Comparison of ENCODE assay signal across 13 cellular contexts in genomic region chr3:13111874-13112520, GRCh38. TPM values are rescaled to one million over a fixed set of nuclear protein-coding genes. Genes with fewer than 3 reads are reported as not detected.
DNase-seq lines count a peak whose midpoint lies in the region; ATAC-seq and TF ChIP-seq lines count a peak whose summit lies in the region.
"Had no signal": no experiment of that assay in that cellular context is flagged by ENCODE, and none has a peak within 500 bp of the region (broad histone marks: within the 10 kb centered on the region; RNA-seq: fewer than 3 reads in every experiment).

No MANE protein-coding gene starts in this region.

- peak; percentile 60 to 69 for TF ChIP-seq RAD21 in liver (IDR thresholded peaks at IDR 0.05)

- peak overlapping the region in 1 of 2 donors; percentile 10 for H3K27ac ChIP-seq in liver (ENCODE audit: low read depth in 1 of 2, low read length in 2 of 2)
- no peak overlapping the region for H3K27ac ChIP-seq in testis
- H3K27ac ChIP-seq in esophagus muscularis mucosa (replicated peaks in 1 of 4), result no peak overlapping the region
- H3K27ac ChIP-seq: ascending aorta had no signal

- 33% methylated on average over 12 of the region's 12 CpGs for WGBS in liver
- WGBS in testis, 2 donors, result 57 to 89% methylated on average over 2 to 12 of the region's 12 CpGs
- 55% methylated on average over 10 of the region's 12 CpGs for WGBS in esophagus muscularis mucosa

- H3K36me3 Mint-ChIP-seq in activated naive CD8-positive, alpha-beta T cell treated with anti-CD3 and anti-CD28 coated beads, Interleukin-2, amount 10 ng/mL, durations not matched to agents 7 days and 5 days, result no peaks in the 10 kb centered on the region
- H3K36me3 Mint-ChIP-seq in activated naive CD8-positive, alpha-beta T cell treated with anti-CD3 and anti-CD28 coated beads for 36 hours, result no peaks in the 10 kb centered on the region
- no peaks in the 10 kb centered on the region for H3K36me3 Mint-ChIP-seq in osteocyte (ENCODE audit: unreplicated experiment)

- H3K27me3 ChIP-seq in liver (ENCODE audit: control insufficient read depth in 4 of 4, insufficient read depth in 4 of 4, low read length in 3 of 4) (no peaks in the 10 kb centered on the region), testis (no peaks in the 10 kb centered on the region), esophagus muscularis mucosa (peaks cover 0 to 63% (median 0%) of the 10 kb centered on the region in 4 donors)
- H3K27me3 ChIP-seq: ascending aorta, upper lobe of left lung had no signal

- no peak for ATAC-seq in activated naive CD8-positive, alpha-beta T cell treated with anti-CD3 and anti-CD28 coated beads, Interleukin-2, amount 10 ng/mL, durations not matched to agents 7 days and 5 days (ENCODE audit: low read depth)

- peak; percentile 19 for DNase-seq in activated naive CD8-positive, alpha-beta T cell treated with anti-CD3 and anti-CD28 coated beads, Interleukin-2, amount 10 ng/mL, durations not matched to agents 7 days and 5 days
- DNase-seq in activated naive CD8-positive, alpha-beta T cell treated with anti-CD3 and anti-CD28 coated beads for 36 hours, result no peak
- DNase-seq in SHP77 (lab: John Stamatoyannopoulos, UW) (peak; percentile 83 to 84), testis (peak; percentile 66), globus pallidus (ENCODE audit: low spot score) (no peak), esophagus muscularis mucosa (ENCODE audit: extremely low spot score) (no peak), osteocyte (ENCODE audit: extremely low spot score, unreplicated experiment) (no peak)
- DNase-seq: activated T-cell treated with anti-CD3 and anti-CD28 coated beads for 4 hours, hippocampal formation, NCI-H2081 treated with DMSO at 0.1 percent for 48 hours had no signal

- no peaks in the 10 kb centered on the region for H3K9me3 Mint-ChIP-seq in activated naive CD8-positive, alpha-beta T cell treated with anti-CD3 and anti-CD28 coated beads, Interleukin-2, amount 10 ng/mL, durations not matched to agents 7 days and 5 days
- no peaks in the 10 kb centered on the region for H3K9me3 Mint-ChIP-seq in activated naive CD8-positive, alpha-beta T cell treated with anti-CD3 and anti-CD28 coated beads for 36 hours
- no peaks in the 10 kb centered on the region for H3K9me3 Mint-ChIP-seq in osteocyte (ENCODE audit: unreplicated experiment)

- no peak for TF ChIP-seq CTCF in liver (IDR thresholded peaks at IDR 0.05; ENCODE audit: low read depth, low read length, missing input control)
- TF ChIP-seq CTCF in testis (IDR thresholded peaks at IDR 0.05), result no peak
- TF ChIP-seq CTCF in esophagus muscularis mucosa (IDR thresholded peaks at IDR 0.05), result no peak
- TF ChIP-seq CTCF in osteocyte (IDR thresholded peaks at IDR 0.05), result no peak

- H3K9me3 ChIP-seq in liver (ENCODE audit: control insufficient read depth in 4 of 4, low read length in 3 of 4), result no peaks in the 10 kb centered on the region
- no peaks in the 10 kb centered on the region for H3K9me3 ChIP-seq in testis
- no peaks in the 10 kb centered on the region for H3K9me3 ChIP-seq in esophagus muscularis mucosa
- H3K9me3 ChIP-seq: ascending aorta, upper lobe of left lung had no signal

- no peak for TF ChIP-seq POLR2A in testis (IDR thresholded peaks at IDR 0.05)
- TF ChIP-seq POLR2A in esophagus muscularis mucosa (IDR thresholded peaks at IDR 0.05; ENCODE audit: low read depth), result no peak

- H3K9ac ChIP-seq in liver (ENCODE audit: low read depth in 1 of 2, low read length in 2 of 2), result no peak overlapping the region

- H3K4me1 ChIP-seq in liver (ENCODE audit: control insufficient read depth in 4 of 4, insufficient read depth in 4 of 4, low read length in 3 of 4) (peaks cover 6 to 18% (median 13%) of the 10 kb centered on the region in 4 donors), testis (peaks cover 10% of the 10 kb centered on the region), esophagus muscularis mucosa (no peaks in the 10 kb centered on the region)
- H3K4me1 ChIP-seq: ascending aorta had no signal

- intact Hi-C loops in testis (cut with DNase I; ENCODE audit: low total_unique reads) (no loop called here), esophagus muscularis mucosa (cut with DNase I) (no loop called here)

- H3K4me3 ChIP-seq in liver (ENCODE audit: low read depth in 1 of 3, low read length in 3 of 3) (no peak overlapping the region), testis (no peak overlapping the region), esophagus muscularis mucosa (no peak overlapping the region)
- H3K4me3 ChIP-seq: ascending aorta, upper lobe of left lung had no signal

- H3K27me3 Mint-ChIP-seq in activated naive CD8-positive, alpha-beta T cell treated with anti-CD3 and anti-CD28 coated beads, Interleukin-2, amount 10 ng/mL, durations not matched to agents 7 days and 5 days, result peaks cover 4% of the 10 kb centered on the region
- no peaks in the 10 kb centered on the region for H3K27me3 Mint-ChIP-seq in activated naive CD8-positive, alpha-beta T cell treated with anti-CD3 and anti-CD28 coated beads for 36 hours
- H3K27me3 Mint-ChIP-seq in osteocyte (ENCODE audit: unreplicated experiment), result peaks cover 33% of the 10 kb centered on the region

- no peak overlapping the region for H3K27ac Mint-ChIP-seq in activated naive CD8-positive, alpha-beta T cell treated with anti-CD3 and anti-CD28 coated beads, Interleukin-2, amount 10 ng/mL, durations not matched to agents 7 days and 5 days
- H3K27ac Mint-ChIP-seq in activated naive CD8-positive, alpha-beta T cell treated with anti-CD3 and anti-CD28 coated beads for 36 hours, result no peak overlapping the region
- no peak overlapping the region for H3K27ac Mint-ChIP-seq in osteocyte (ENCODE audit: unreplicated experiment)

- TF ChIP-seq EP300 in esophagus muscularis mucosa (IDR thresholded peaks at IDR 0.05), result no peak

- POLR2A ChIA-PET in activated naive CD8-positive, alpha-beta T cell treated with anti-CD3 and anti-CD28 coated beads, Interleukin-2, amount 10 ng/mL, durations not matched to agents 7 days and 5 days (lab: Charles Lee), result no interaction called here

- H3K36me3 ChIP-seq in liver (ENCODE audit: control insufficient read depth in 4 of 4, insufficient read depth in 3 of 4, low read depth in 1 of 4, low read length in 3 of 4), result no peaks in the 10 kb centered on the region
- H3K36me3 ChIP-seq in testis (ENCODE audit: low read depth, missing control alignments), result no peaks in the 10 kb centered on the region
- H3K36me3 ChIP-seq in esophagus muscularis mucosa, result no peaks in the 10 kb centered on the region
- H3K36me3 ChIP-seq: ascending aorta, upper lobe of left lung had no signal

- no peak overlapping the region for H3K4me3 Mint-ChIP-seq in activated naive CD8-positive, alpha-beta T cell treated with anti-CD3 and anti-CD28 coated beads, Interleukin-2, amount 10 ng/mL, durations not matched to agents 7 days and 5 days
- no peak overlapping the region for H3K4me3 Mint-ChIP-seq in activated naive CD8-positive, alpha-beta T cell treated with anti-CD3 and anti-CD28 coated beads for 36 hours
- no peak overlapping the region for H3K4me3 Mint-ChIP-seq in osteocyte (ENCODE audit: unreplicated experiment)

- H3K4me1 Mint-ChIP-seq in activated naive CD8-positive, alpha-beta T cell treated with anti-CD3 and anti-CD28 coated beads, Interleukin-2, amount 10 ng/mL, durations not matched to agents 7 days and 5 days, result peaks cover 6% of the 10 kb centered on the region
- H3K4me1 Mint-ChIP-seq in activated naive CD8-positive, alpha-beta T cell treated with anti-CD3 and anti-CD28 coated beads for 36 hours, result peaks cover 15% of the 10 kb centered on the region
- H3K4me1 Mint-ChIP-seq in osteocyte (ENCODE audit: unreplicated experiment), result peaks cover 3% of the 10 kb centered on the region

TF ChIP-seq in liver, 16 proteins besides CTCF, POLR2A, EP300 and RAD21 (continues in another document):
- TF ChIP-seq GABPA (IDR thresholded peaks at IDR 0.05 in 1 of 2, conservative IDR thresholded peaks at IDR 0.05 in 1 of 2) (peak in 1 of 2 donors; percentile 62), NR2F2 (IDR thresholded peaks at IDR 0.05) (peak; percentile 54), MAX (IDR thresholded peaks at IDR 0.05) (peak; percentile 94), REST (IDR thresholded peaks at IDR 0.05) (peak; percentile 29), JUND (IDR thresholded peaks at IDR 0.05) (peak in 1 of 2 donors; percentile 60), RXRA (IDR thresholded peaks at IDR 0.05) (peak; percentile 91 to 98), FOXA2 (IDR thresholded peaks at IDR 0.05) (no peak)

RNA-seq across cellular contexts. Expression of gene IQSEC1, which starts 38.8 kb away (rescaled TPM):
- total RNA-seq in activated naive CD8-positive, alpha-beta T cell treated with anti-CD3 and anti-CD28 coated beads, Interleukin-2, amount 10 ng/mL, durations not matched to agents 7 days and 5 days, result 10 to 100 TPM; 59.5 to 64.6 TPM
- total RNA-seq in activated naive CD8-positive, alpha-beta T cell treated with anti-CD3 and anti-CD28 coated beads for 36 hours, result 10 to 100 TPM; 20.1 to 22.2 TPM
- total RNA-seq in liver (10 to 100 TPM; 54.7 to 56.0 TPM), testis (10 to 100 TPM; 74.3 to 89.4 TPM), esophagus muscularis mucosa (10 to 100 TPM; 56.1 to 99.5 (median 78.2) TPM), osteocyte (37.9 and 38.7 TPM in 2 replicates)
- polyA plus RNA-seq in liver (10 to 100 TPM; 12.7 to 17.7 TPM), testis (ENCODE audit: insufficient read depth, low read depth, low replicate concordance) (32.9 TPM)

Comparison
In these comparisons a context has a peak if more than half of its experiments do, and no peak if none do; other contexts are left out.
1. DNase-seq: peak in activated naive CD8-positive, alpha-beta T cell treated with anti-CD3 and anti-CD28 coated beads, Interleukin-2, amount 10 ng/mL, durations not matched to agents 7 days and 5 days (single experiment), SHP77 (2 of 2) and testis (single experiment); none in activated naive CD8-positive, alpha-beta T cell treated with anti-CD3 and anti-CD28 coated beads for 36 hours (single experiment), globus pallidus (single experiment), esophagus muscularis mucosa (single experiment) and osteocyte (single experiment).